26 cellular contexts compared by ENCODE assay signal in genomic region chr6:132898376-132898775, GRCh38.
DNase-seq lines count a peak whose midpoint lies in the region; ATAC-seq, FAIRE-seq and TF ChIP-seq lines count a peak whose summit lies in the region.
"Had no signal": no experiment of that assay in that cellular context is flagged by ENCODE, and none has a peak within 500 bp of the region (broad histone marks: within the 10 kb centered on the region; RNA-seq: fewer than 3 reads in every experiment).

No MANE protein-coding gene starts in this region.

- TF ChIP-seq POLR2A in HepG2 (IDR thresholded peaks at IDR 0.05; ENCODE audit: insufficient read depth in 1 of 2, low read depth in 2 of 2, low read length in 2 of 2) (no peak), right lobe of liver (IDR thresholded peaks at IDR 0.05) (no peak), IMR-90 (IDR thresholded peaks at IDR 0.05; ENCODE audit: low read depth, low read length) (no peak)

- no peak overlapping the region for H2BK20ac ChIP-seq in IMR-90 (ENCODE audit: low read depth, low read length)

- H3K4me1 ChIP-seq in HepG2 (ENCODE audit: insufficient read depth, low read length) (no peaks in the 10 kb centered on the region), right lobe of liver (no peaks in the 10 kb centered on the region), IMR-90 (ENCODE audit: control insufficient read depth, insufficient read depth, low read length) (peaks cover 2% of the 10 kb centered on the region; the same call in 1 of the 2 replicates)
- H3K4me1 ChIP-seq: BLaER1 had no signal

- H2AFZ ChIP-seq in HepG2 (ENCODE audit: low read length) (no peak overlapping the region), IMR-90 (replicated peaks; ENCODE audit: low read length, poor library complexity) (no peak overlapping the region)

- CTCF ChIA-PET in HepG2 (lab: Yijun Ruan, JAX; ENCODE audit: low intra/inter-chr PET ratio, low total read pairs) (no interaction called here), IMR-90 (lab: Yijun Ruan, JAX) (no interaction called here)
- CTCF ChIA-PET in activated CD4-positive, alpha-beta T cell treated with anti-CD3 and anti-CD28 coated beads, Interleukin-2, amount 10 ng/mL, durations not matched to agents 7 days and 5 days (lab: Charles Lee): no interaction called here

- no peak overlapping the region for H4K91ac ChIP-seq in IMR-90 (ENCODE audit: insufficient read depth, low read depth, low read length)

- H3K27ac ChIP-seq in HepG2 (ENCODE audit: extremely low read length, insufficient read depth, low read length) (no peak overlapping the region), right lobe of liver (no peak overlapping the region), IMR-90 (ENCODE audit: insufficient read depth, low read length) (no peak overlapping the region)
- H3K27ac ChIP-seq: 22Rv1, BLaER1 had no signal

- H3K9me1 ChIP-seq in IMR-90 (ENCODE audit: insufficient read depth, low read length): no peaks in the 10 kb centered on the region

- H3K79me1 ChIP-seq in IMR-90 (ENCODE audit: low read depth in 1 of 2, low read length in 2 of 2): no peaks in the 10 kb centered on the region

- POLR2A ChIA-PET in HepG2 (lab: Yijun Ruan, JAX) (no interaction called here), IMR-90 (lab: Charles Lee; ENCODE audit: unreplicated experiment) (no interaction called here)
- POLR2A ChIA-PET in activated CD4-positive, alpha-beta T cell treated with anti-CD3 and anti-CD28 coated beads, Interleukin-2, amount 10 ng/mL, durations not matched to agents 7 days and 5 days (lab: Charles Lee): no interaction called here

- TF ChIP-seq EP300 in HepG2 (IDR thresholded peaks at IDR 0.05; ENCODE audit: low read depth in 2 of 2, low read length in 2 of 2) (no peak), HepG2 (CRISPR knock-in tag; IDR thresholded peaks at IDR 0.05; ENCODE audit: borderline replicate concordance) (no peak)

- no peak overlapping the region for H4K5ac ChIP-seq in IMR-90 (ENCODE audit: low read depth, low read length)

- H3K36me3 ChIP-seq in HepG2 (replicated peaks in 1 of 2; ENCODE audit: control insufficient read depth in 1 of 2, insufficient read depth in 2 of 2, low read length in 2 of 2): no peaks in the 10 kb centered on the region
- no peaks in the 10 kb centered on the region for H3K36me3 ChIP-seq in right lobe of liver
- H3K36me3 ChIP-seq in IMR-90 (ENCODE audit: control insufficient read depth, insufficient read depth, low read length): no peaks in the 10 kb centered on the region
- H3K36me3 ChIP-seq: BE2C, BLaER1 had no signal

- H4K20me1 ChIP-seq in HepG2 (ENCODE audit: insufficient read depth, low read length) (no peaks in the 10 kb centered on the region), IMR-90 (ENCODE audit: insufficient read depth, low read length) (no peaks in the 10 kb centered on the region)
- H4K20me1 ChIP-seq: BLaER1 had no signal

- no peak overlapping the region for H3K4me3 Mint-ChIP-seq in nephron progenitor cell
- no peak overlapping the region for H3K4me3 Mint-ChIP-seq in activated CD4-positive, alpha-beta T cell treated with anti-CD3 and anti-CD28 coated beads, Interleukin-2, amount 10 ng/mL, durations not matched to agents 7 days and 5 days
- H3K4me3 Mint-ChIP-seq: CD14-positive monocyte; CD4-positive, alpha-beta memory T cell; CD4-positive, CD25-positive, alpha-beta regulatory T cell; CD8-positive, alpha-beta memory T cell had no signal

- H3K14ac ChIP-seq in IMR-90 (replicated peaks; ENCODE audit: low read depth, low read length): no peak overlapping the region

- FAIRE-seq in HepG2 (lab: Jason Lieb, UNC): no peak
- FAIRE-seq: GM12878, GM18507, GM19239 had no signal

- no peak for DNase-seq in HepG2 (ENCODE audit: low spot score)
- DNase-seq in right lobe of liver: no peak
- no peak for DNase-seq in IMR-90
- no peak for DNase-seq in nephron progenitor cell
- DNase-seq in activated CD4-positive, alpha-beta T cell treated with anti-CD3 and anti-CD28 coated beads, Interleukin-2, amount 10 ng/mL, durations not matched to agents 7 days and 5 days: no peak
- DNase-seq: ACHN; BE2C; C1 segment of cervical spinal cord; CD4-positive, alpha-beta memory T cell; CD4-positive, CD25-positive, alpha-beta regulatory T cell; CD8-positive, alpha-beta memory T cell; COR-L47; DMS 273 treated with DMSO at 0.1 percent for 48 hours; DMS153; DMS53; DMS79; DND-41; EL; GDM1 had no signal

- H3K4me2 ChIP-seq in HepG2 (ENCODE audit: low read depth, low read length) (no peak overlapping the region), IMR-90 (ENCODE audit: low read depth, low read length) (no peak overlapping the region)
- H3K4me2 ChIP-seq: BLaER1 had no signal

- H3K4me1 Mint-ChIP-seq in nephron progenitor cell: peaks cover 45% of the 10 kb centered on the region
- no peaks in the 10 kb centered on the region for H3K4me1 Mint-ChIP-seq in activated CD4-positive, alpha-beta T cell treated with anti-CD3 and anti-CD28 coated beads, Interleukin-2, amount 10 ng/mL, durations not matched to agents 7 days and 5 days
- H3K4me1 Mint-ChIP-seq: CD14-positive monocyte; CD4-positive, alpha-beta memory T cell; CD8-positive, alpha-beta memory T cell had no signal

- H3K27me3 ChIP-seq in HepG2 (ENCODE audit: control insufficient read depth in 1 of 2, insufficient read depth in 2 of 2, low read length in 2 of 2) (no peaks in the 10 kb centered on the region), right lobe of liver (no peaks in the 10 kb centered on the region), IMR-90 (ENCODE audit: control insufficient read depth, insufficient read depth, low read length) (no peaks in the 10 kb centered on the region)
- H3K27me3 ChIP-seq: BE2C, BLaER1 had no signal

- no peak overlapping the region for H3K23ac ChIP-seq in IMR-90 (ENCODE audit: low read depth, low read length)

- no peak overlapping the region for H2BK120ac ChIP-seq in IMR-90 (ENCODE audit: low read depth, low read length)

- H3K18ac ChIP-seq in IMR-90 (ENCODE audit: low read depth, low read length): no peak overlapping the region

- no peaks in the 10 kb centered on the region for H3K79me2 ChIP-seq in HepG2 (ENCODE audit: insufficient read depth, low read length)

- no peak for TF ChIP-seq CTCF in HepG2 (CRISPR knock-in tag; IDR thresholded peaks at IDR 0.05)
- no peak for TF ChIP-seq CTCF in right lobe of liver (IDR thresholded peaks at IDR 0.05)
- TF ChIP-seq CTCF in IMR-90 (conservative IDR thresholded peaks at IDR 0.05; ENCODE audit: low read depth, low read length): no peak
- no peak for TF ChIP-seq CTCF in nephron progenitor cell (IDR thresholded peaks at IDR 0.05)

- peaks cover 4% of the 10 kb centered on the region for H3K9me3 Mint-ChIP-seq in nephron progenitor cell
- no peaks in the 10 kb centered on the region for H3K9me3 Mint-ChIP-seq in activated CD4-positive, alpha-beta T cell treated with anti-CD3 and anti-CD28 coated beads, Interleukin-2, amount 10 ng/mL, durations not matched to agents 7 days and 5 days
- H3K9me3 Mint-ChIP-seq: CD4-positive, alpha-beta memory T cell; CD8-positive, alpha-beta memory T cell had no signal

- H2AK9ac ChIP-seq in IMR-90 (replicated peaks; ENCODE audit: low read depth, low read length, poor library complexity): no peak overlapping the region

- WGBS in HepG2 (ENCODE audit: low lambda C conversion rate): 56% methylated on average over 4 of the region's 4 CpGs
- WGBS in right lobe of liver (ENCODE audit: insufficient coverage, low coverage, low lambda C conversion rate, missing lambda C conversion rate): 72% methylated on average over 4 of the region's 4 CpGs
- WGBS in IMR-90 (ENCODE audit: extremely low coverage in 2 of 2, insufficient read length in 1 of 2), 2 experiments: no CpG with 5 or more reads among the region's 4 CpGs

- no peak overlapping the region for H3K4ac ChIP-seq in IMR-90 (ENCODE audit: low read depth, low read length)

- no TSS peak for BruUV-seq in HepG2 (replicated peaks; lab: Mats Ljungman, UMichigan)
- no TSS peak for BruUV-seq in IMR-90 (replicated peaks; lab: Mats Ljungman, UMichigan)

- intact Hi-C loops in HepG2 (cut with micrococcal nuclease; ENCODE audit: unreplicated experiment): no loop called here
- intact Hi-C loops in right lobe of liver (cut with DNase I): no loop called here
- intact Hi-C loops in IMR-90 (cut with micrococcal nuclease): no loop called here

- no peak overlapping the region for H2BK5ac ChIP-seq in IMR-90 (ENCODE audit: low read depth, low read length, poor library complexity, severe bottlenecking)

- H2BK15ac ChIP-seq in IMR-90 (ENCODE audit: low read depth, low read length): no peak overlapping the region

- no peaks in the 10 kb centered on the region for H3K9me3 ChIP-seq in HepG2 (ENCODE audit: low read length)
- no peaks in the 10 kb centered on the region for H3K9me3 ChIP-seq in right lobe of liver
- no peaks in the 10 kb centered on the region for H3K9me3 ChIP-seq in IMR-90 (ENCODE audit: control insufficient read depth, insufficient read depth, low read length)
- H3K9me3 ChIP-seq: BE2C, BLaER1 had no signal

- H3K27ac Mint-ChIP-seq in nephron progenitor cell: peak overlapping the region; percentile 93
- H3K27ac Mint-ChIP-seq in activated CD4-positive, alpha-beta T cell treated with anti-CD3 and anti-CD28 coated beads, Interleukin-2, amount 10 ng/mL, durations not matched to agents 7 days and 5 days: no peak overlapping the region
- H3K27ac Mint-ChIP-seq: CD14-positive monocyte; CD4-positive, alpha-beta memory T cell; CD4-positive, CD25-positive, alpha-beta regulatory T cell; CD8-positive, alpha-beta memory T cell had no signal

- no peak for ATAC-seq in HepG2
- ATAC-seq in right lobe of liver: no peak
- ATAC-seq in IMR-90 (ENCODE audit: low read depth): no peak
- no peak for ATAC-seq in HG02884 (IDR thresholded peaks at IDR 0.05; ENCODE audit: unreplicated experiment)
- ATAC-seq: GM12878 had no signal

- no peak overlapping the region for H4K8ac ChIP-seq in IMR-90 (ENCODE audit: low read depth in 2 of 2, low read length in 2 of 2)

- TF ChIP-seq RAD21 in HepG2 (CRISPR knock-in tag; IDR thresholded peaks at IDR 0.05): no peak
- TF ChIP-seq RAD21 in IMR-90 (IDR thresholded peaks at IDR 0.05; ENCODE audit: low read length): no peak

- H3K56ac ChIP-seq in IMR-90 (ENCODE audit: extremely low read depth, insufficient read depth, low read length): no peak overlapping the region

- H2AK5ac ChIP-seq in IMR-90 (ENCODE audit: low read depth, low read length): no peak overlapping the region

- in situ Hi-C loops in HepG2 (cut with HindIII; ENCODE audit: extremely low pct_ligation_motif_present, low pct_unique_long_range_greater_than_20kb): no loop called here
- in situ Hi-C loops in IMR-90 (cut with MboI; ENCODE audit: low sequenced_read_pairs): no loop called here

- H3K27me3 Mint-ChIP-seq in nephron progenitor cell (ENCODE audit: low read depth, poor library complexity): peaks cover 3% of the 10 kb centered on the region
- H3K27me3 Mint-ChIP-seq in activated CD4-positive, alpha-beta T cell treated with anti-CD3 and anti-CD28 coated beads, Interleukin-2, amount 10 ng/mL, durations not matched to agents 7 days and 5 days: peaks cover 5% of the 10 kb centered on the region

- dilution Hi-C loops in IMR-90 (cut with HindIII; ENCODE audit: low sequenced_read_pairs, unreplicated experiment): no loop called here

- no peaks in the 10 kb centered on the region for H3K36me3 Mint-ChIP-seq in nephron progenitor cell (ENCODE audit: low read depth)
- H3K36me3 Mint-ChIP-seq in activated CD4-positive, alpha-beta T cell treated with anti-CD3 and anti-CD28 coated beads, Interleukin-2, amount 10 ng/mL, durations not matched to agents 7 days and 5 days (ENCODE audit: low read depth): no peaks in the 10 kb centered on the region
- H3K36me3 Mint-ChIP-seq: CD14-positive monocyte; CD4-positive, alpha-beta memory T cell; CD4-positive, CD25-positive, alpha-beta regulatory T cell; CD8-positive, alpha-beta memory T cell had no signal

- H3K9ac ChIP-seq in HepG2 (ENCODE audit: insufficient read depth, low read depth, low read length): no peak overlapping the region
- H3K9ac ChIP-seq in IMR-90 (ENCODE audit: low read depth, low read length): no peak overlapping the region
- H3K9ac ChIP-seq: BLaER1 had no signal

- H3K4me3 ChIP-seq in HepG2 (replicated peaks in 1 of 3; ENCODE audit: insufficient read depth in 1 of 3, low read depth in 2 of 3, low read length in 3 of 3) (no peak overlapping the region), right lobe of liver (no peak overlapping the region), IMR-90 (ENCODE audit: insufficient read depth, low read depth, low read length) (no peak overlapping the region)
- H3K4me3 ChIP-seq: BLaER1, GM12878 had no signal
